ENCODE assay signal across 8 cellular contexts in genomic region chr16:85798283-85798776, GRCh38. TPM values are rescaled to one million over a fixed set of nuclear protein-coding genes. Genes with fewer than 3 reads are reported as not detected.
DNase-seq lines count a peak whose midpoint lies in the region; ATAC-seq, FAIRE-seq and TF ChIP-seq lines count a peak whose summit lies in the region.

No MANE protein-coding gene starts in this region.

- H3K27ac Mint-ChIP-seq in T-helper 17 cell: peak overlapping the region; percentile 98

- H3K4me3 ChIP-seq in GM23248 (peak overlapping the region; percentile 80), right cardiac atrium (ENCODE audit: low read length) (peak overlapping the region; percentile 88), small intestine (ENCODE audit: low read depth in 1 of 2, low read length in 2 of 2) (peak overlapping the region; percentile 93 to 97)

- ATAC-seq in T-helper 17 cell: no peak
- no peak for ATAC-seq in right cardiac atrium

- H3K4me2 ChIP-seq in GM23248 (ENCODE audit: unreplicated experiment): peak overlapping the region; percentile 93

- H3K27ac ChIP-seq in GM23248 (peak overlapping the region; percentile 73; the same call in 1 of the 2 replicates), right cardiac atrium (ENCODE audit: low read length) (no peak overlapping the region), small intestine (ENCODE audit: low read depth in 1 of 2, low read length in 1 of 2) (peak overlapping the region in 1 of 2 donors; percentile 12)

- intact Hi-C loops in right cardiac atrium (cut with DNase I): no loop called here

- DNase-seq in GM23248: no peak
- DNase-seq in T-helper 17 cell: no peak
- DNase-seq in right cardiac atrium: no peak
- DNase-seq in small intestine: peak; percentile 15
- DNase-seq in NCI-H345 treated with DMSO at 0.1 percent for 48 hours (lab: John Stamatoyannopoulos, UW; ENCODE audit: unreplicated experiment): no peak
- no peak for DNase-seq in SHP77 treated with DMSO at 0.1 percent for 48 hours (lab: John Stamatoyannopoulos, UW)
- no peak for DNase-seq in D721Med (ENCODE audit: insufficient read length, low spot score)
- DNase-seq in NCI-H748 (lab: John Stamatoyannopoulos, UW; ENCODE audit: unreplicated experiment): no peak

- H3K36me3 ChIP-seq in GM23248 (ENCODE audit: low read depth) (peaks cover 21% of the 10 kb centered on the region), small intestine (ENCODE audit: control insufficient read depth in 2 of 2, insufficient read depth in 2 of 2, low read length in 2 of 2) (peaks cover 8 to 11% of the 10 kb centered on the region in 2 donors)

- H2AFZ ChIP-seq in GM23248: peak overlapping the region; percentile 83

- H3K4me3 Mint-ChIP-seq in T-helper 17 cell: peak overlapping the region; percentile 91

- WGBS in GM23248 (ENCODE audit: low coverage in 1 of 2, low lambda C conversion rate in 2 of 2, missing lambda C conversion rate in 2 of 2), 2 experiments: 11 to 12% methylated on average over 17 of the region's 17 CpGs
- WGBS in right cardiac atrium: 15% methylated on average over 17 of the region's 17 CpGs
- 4 to 18% (median 13%) methylated on average over 17 of the region's 17 CpGs for WGBS in small intestine, 3 donors

- H3K27me3 ChIP-seq in GM23248 (replicated peaks; ENCODE audit: insufficient read depth): no peaks in the 10 kb centered on the region
- H3K27me3 ChIP-seq in right cardiac atrium (ENCODE audit: control insufficient read depth, insufficient read depth): no peaks in the 10 kb centered on the region
- no peaks in the 10 kb centered on the region for H3K27me3 ChIP-seq in small intestine (ENCODE audit: control insufficient read depth in 2 of 2, insufficient read depth in 2 of 2, low read length in 2 of 2)

- FAIRE-seq in small intestine (lab: Jason Lieb, UNC): no peak
- FAIRE-seq in D721Med (lab: Jason Lieb, UNC): no peak

- H3K4me1 ChIP-seq in GM23248 (ENCODE audit: insufficient read depth): peaks cover 13% of the 10 kb centered on the region
- no peaks in the 10 kb centered on the region for H3K4me1 ChIP-seq in right cardiac atrium (ENCODE audit: control insufficient read depth, insufficient read depth, low read length)
- peaks cover 0 to 2% of the 10 kb centered on the region in 2 donors for H3K4me1 ChIP-seq in small intestine (ENCODE audit: control insufficient read depth in 2 of 2, insufficient read depth in 1 of 2, low read depth in 1 of 2, low read length in 1 of 2)

- no peaks in the 10 kb centered on the region for H3K27me3 Mint-ChIP-seq in T-helper 17 cell

- in situ Hi-C loops in GM23248 (cut with MboI): no loop called here

- no peaks in the 10 kb centered on the region for H3F3A ChIP-seq in GM23248 (ENCODE audit: insufficient read depth)

- H4K20me1 ChIP-seq in GM23248 (ENCODE audit: insufficient read depth): no peaks in the 10 kb centered on the region; the same call in 1 of the 2 replicates

- peaks cover 97% of the 10 kb centered on the region for H3K79me2 ChIP-seq in GM23248 (ENCODE audit: insufficient read depth)

- no peak for TF ChIP-seq CTCF in D721Med (IDR thresholded peaks at IDR 0.05; ENCODE audit: insufficient read depth, missing control alignments)

- peaks cover 12% of the 10 kb centered on the region for H3K36me3 Mint-ChIP-seq in T-helper 17 cell (ENCODE audit: low read depth)

- peak overlapping the region; percentile 93 for H3K9ac ChIP-seq in GM23248

- H3K4me1 Mint-ChIP-seq in T-helper 17 cell: peaks cover 39% of the 10 kb centered on the region

- H3K9me2 ChIP-seq in GM23248 (ENCODE audit: insufficient read depth): no peaks in the 10 kb centered on the region

- H3K9me3 ChIP-seq in GM23248 (ENCODE audit: low read depth) (no peaks in the 10 kb centered on the region), T-helper 17 cell (ENCODE audit: control insufficient read depth, low read length, poor library complexity, severe bottlenecking) (no peaks in the 10 kb centered on the region), right cardiac atrium (ENCODE audit: control insufficient read depth, low read length) (no peaks in the 10 kb centered on the region), small intestine (ENCODE audit: control insufficient read depth, low read depth) (no peaks in the 10 kb centered on the region)

RNA-seq across cellular contexts. Expression of gene EMC8, which starts 1.0 kb away (rescaled TPM):
- total RNA-seq in GM23248 (2014; rRNA removed; shearing (Covaris generic)): 35.2 and 44.1 TPM in 2 replicates
- polyA plus RNA-seq in GM23248 (2016; fragmentation: Nextera tagmentation; extraction: Ambion mirVana): 39.4 and 41.7 TPM in 2 replicates
- 10 to 100 TPM; 32.5 to 40.1 TPM for total RNA-seq in T-helper 17 cell
- total RNA-seq in right cardiac atrium: 10 to 100 TPM; 18.5 to 22.0 (median 21.2) TPM
- 13.8 TPM for polyA plus RNA-seq in right cardiac atrium
- polyA plus RNA-seq in small intestine: 10 to 100 TPM; 16.2 to 21.2 (median 19.2) TPM

RNA-seq across cellular contexts. Expression of gene COX4I1, which starts 1.2 kb away (rescaled TPM):
- 310 and 390 TPM in 2 replicates for total RNA-seq in GM23248 (2014; rRNA removed; shearing (Covaris generic))
- polyA plus RNA-seq in GM23248 (2016; fragmentation: Nextera tagmentation; extraction: Ambion mirVana): 564 and 566 TPM in 2 replicates
- total RNA-seq in T-helper 17 cell: 100 to 1,000 TPM; 526 to 533 TPM
- total RNA-seq in right cardiac atrium: 1,000 to 10,000 TPM; 1,306 to 1,768 (median 1,579) TPM
- 4,150 TPM for polyA plus RNA-seq in right cardiac atrium
- 1,000 to 10,000 TPM; 1,503 to 2,645 (median 2,330) TPM for polyA plus RNA-seq in small intestine

RNA-seq across cellular contexts. Expression of gene C16orf74, which starts 47.4 kb away (rescaled TPM):
- total RNA-seq in GM23248 (2014; rRNA removed; shearing (Covaris generic)): 3.8 and 13.2 TPM in 2 replicates
- polyA plus RNA-seq in GM23248 (2016; fragmentation: Nextera tagmentation; extraction: Ambion mirVana) (6.5 and 7.0 TPM in 2 replicates), right cardiac atrium (1.8 TPM), small intestine (1 to 10 TPM in 2 of 3 donors, not detected in 1; 1.2 to 4.9 TPM)
- total RNA-seq in T-helper 17 cell (1 to 10 TPM; 4.6 to 7.2 TPM), right cardiac atrium (1 to 10 TPM; 1.1 to 2.1 (median 1.4) TPM)
